Comparison of ENCODE assay signal across 8 cellular contexts in the genomic region with DNA sequence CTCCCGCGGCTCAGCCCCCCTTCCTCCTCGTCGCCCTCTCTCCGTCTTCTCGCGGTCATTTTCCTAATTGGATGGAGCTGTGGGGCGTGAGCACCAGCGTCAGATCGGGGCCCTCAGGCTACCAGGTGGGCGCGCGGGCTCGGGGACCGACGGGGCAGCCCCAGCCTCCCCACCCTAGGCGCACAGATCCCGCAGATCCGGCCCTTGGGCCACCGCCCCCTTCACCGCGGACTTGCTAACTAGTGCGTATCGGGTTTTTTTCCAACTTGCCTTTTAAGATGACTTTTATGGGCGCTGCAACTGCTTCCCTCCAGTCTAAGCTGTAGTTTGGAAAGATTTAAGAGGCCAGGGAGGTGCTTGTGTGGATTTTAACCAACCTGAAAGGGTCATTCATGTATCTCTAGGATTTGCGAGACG. TPM values are rescaled to one million over a fixed set of nuclear protein-coding genes. Genes with fewer than 3 reads are reported as not detected.
DNase-seq lines count a peak whose midpoint lies in the region; ATAC-seq and TF ChIP-seq lines count a peak whose summit lies in the region.

No MANE protein-coding gene starts in this region.

- CTCF ChIA-PET in SK-N-SH (lab: Yijun Ruan, JAX), result interaction anchor here (1.0 to 1.7 kb wide), 4 partner anchors 17 to 114 kb away, joined by 3 to 4 read pairs (median 3); partner anchors contain the start of gene AP3S2

- peak overlapping the region; percentile 93 for H3K4me2 ChIP-seq in SK-N-SH

- no peaks in the 10 kb centered on the region for H3K9me3 Mint-ChIP-seq in stimulated activated memory B cell treated with anti-CD40 and anti-IgM and Interleukin-4, amounts not matched to agents 10 μg/mL and 1 μg/mL and 100 μg/mL, for 72 hours

- H3K4me3 ChIP-seq in SK-N-SH (ENCODE audit: low read depth in 2 of 2, low read length in 1 of 2), result peak overlapping the region; percentile 59 to 72

- no peaks in the 10 kb centered on the region for H3F3A ChIP-seq in SK-N-SH (replicated peaks; ENCODE audit: insufficient read depth)

- H4K20me1 ChIP-seq in SK-N-SH (ENCODE audit: insufficient read depth), result no peaks in the 10 kb centered on the region

- ATAC-seq in HG02885 (IDR thresholded peaks at IDR 0.05; ENCODE audit: poor library complexity, unreplicated experiment) (peak; percentile 45), left colon (peak; percentile 16), GM21825 (IDR thresholded peaks at IDR 0.05; ENCODE audit: unreplicated experiment) (no peak)
- peak; percentile 72 for ATAC-seq in stimulated activated memory B cell treated with anti-CD40 and anti-IgM and Interleukin-4, amounts not matched to agents 10 μg/mL and 1 μg/mL and 100 μg/mL, for 72 hours

- peak overlapping the region; percentile 96 for H3K27ac Mint-ChIP-seq in stimulated activated memory B cell treated with anti-CD40 and anti-IgM and Interleukin-4, amounts not matched to agents 10 μg/mL and 1 μg/mL and 100 μg/mL, for 72 hours

- WGBS in SK-N-SH (ENCODE audit: low lambda C conversion rate), result 13% methylated on average over 24 of the region's 27 CpGs

- POLR2A ChIA-PET in SK-N-SH (lab: Yijun Ruan, JAX), result interaction anchor here (0.6 kb wide), 1 partner anchor 75 kb away, joined by 6 read pairs; no protein-coding TSS in a partner anchor

- H2AFZ ChIP-seq in SK-N-SH (ENCODE audit: low read depth), result peak overlapping the region; percentile 81; the same call in 1 of the 2 replicates

- intact Hi-C loops in left colon (cut with DNase I, micrococcal nuclease), result no loop called here

- TF ChIP-seq CTCF in SK-N-SH (IDR thresholded peaks at IDR 0.05), result no peak

- no peaks in the 10 kb centered on the region for H3K9me3 ChIP-seq in SK-N-SH

- H3K9ac ChIP-seq in SK-N-SH, result peak overlapping the region; percentile 76

- no peak for TF ChIP-seq EP300 in SK-N-SH (IDR thresholded peaks at IDR 0.05; ENCODE audit: borderline replicate concordance in 1 of 2, low read depth in 1 of 2, low read length in 1 of 2)

- TF ChIP-seq RAD21 in SK-N-SH (IDR thresholded peaks at IDR 0.05; ENCODE audit: low read length), result no peak

- H3K4me3 Mint-ChIP-seq in stimulated activated memory B cell treated with anti-CD40 and anti-IgM and Interleukin-4, amounts not matched to agents 10 μg/mL and 1 μg/mL and 100 μg/mL, for 72 hours, result peak overlapping the region; percentile 80

- peaks cover 54% of the 10 kb centered on the region for H3K4me1 Mint-ChIP-seq in stimulated activated memory B cell treated with anti-CD40 and anti-IgM and Interleukin-4, amounts not matched to agents 10 μg/mL and 1 μg/mL and 100 μg/mL, for 72 hours

- peaks cover 44% of the 10 kb centered on the region for H3K79me2 ChIP-seq in SK-N-SH (ENCODE audit: insufficient read depth)

- peaks cover 7% of the 10 kb centered on the region for H3K36me3 Mint-ChIP-seq in stimulated activated memory B cell treated with anti-CD40 and anti-IgM and Interleukin-4, amounts not matched to agents 10 μg/mL and 1 μg/mL and 100 μg/mL, for 72 hours

- H3K27me3 ChIP-seq in SK-N-SH (ENCODE audit: insufficient read depth), result no peaks in the 10 kb centered on the region

- H3K27me3 Mint-ChIP-seq in stimulated activated memory B cell treated with anti-CD40 and anti-IgM and Interleukin-4, amounts not matched to agents 10 μg/mL and 1 μg/mL and 100 μg/mL, for 72 hours, result no peaks in the 10 kb centered on the region

- H3K9me2 ChIP-seq in SK-N-SH, result no peaks in the 10 kb centered on the region

- H3K4me1 ChIP-seq in SK-N-SH (ENCODE audit: control insufficient read depth in 1 of 2, insufficient read depth in 2 of 2, low read depth in 1 of 2, low read length in 1 of 2), result peaks cover 16 to 28% of the 10 kb centered on the region in 2 experiments; a peak in 3 of 4 replicates

- no peaks in the 10 kb centered on the region for H3K36me3 ChIP-seq in SK-N-SH (replicated peaks in 1 of 2; ENCODE audit: control insufficient read depth in 1 of 2, insufficient read depth in 2 of 2, low read length in 1 of 2)

- peak; percentile 14 for DNase-seq in DMS79 treated with DMSO at 0.1 percent for 48 hours (lab: John Stamatoyannopoulos, UW)
- no peak for DNase-seq in DMS79 (lab: John Stamatoyannopoulos, UW)
- peak; percentile 84 for DNase-seq in SK-N-SH
- DNase-seq in caudate nucleus (lab: John Stamatoyannopoulos, UW), result peak in 12 of 61 donors; percentile 15 to 52 (median 24)
- peak in 1 of 2 donors; percentile 69 for DNase-seq in left colon

- H3K27ac ChIP-seq in SK-N-SH (ENCODE audit: low read depth in 2 of 2, low read length in 1 of 2) (no peak overlapping the region; a peak in 1 of 4 replicates), caudate nucleus (ENCODE audit: low read depth, low read length) (peak overlapping the region; percentile 9)

TF ChIP-seq in SK-N-SH, 30 proteins besides CTCF, POLR2A, EP300 and RAD21:
- TF ChIP-seq CHD2 (IDR thresholded peaks at IDR 0.05; ENCODE audit: low read length, partially characterized antibody) (peak; percentile 47), RCOR1 (IDR thresholded peaks at IDR 0.05; ENCODE audit: low read length) (no peak)

RNA-seq across cellular contexts. Expression of gene ZNF710, which starts 1.3 kb away (rescaled TPM):
- 2.4 and 2.7 TPM in 2 replicates for polyA plus RNA-seq in SK-N-SH (2012; rRNA removed)
- 2.0 and 2.1 TPM in 2 replicates for polyA plus RNA-seq in SK-N-SH (2012; cell fraction: cytosol; rRNA removed)
- polyA plus RNA-seq in SK-N-SH (2012; cell fraction: nucleus; rRNA removed), result 8.4 and 9.2 TPM in 2 replicates
- 10 to 100 TPM; 33.8 to 52.9 TPM for total RNA-seq in left colon
